In genomic region chr20:43415661-43416430, GRCh38 we compare ENCODE assay signal across 4 cellular contexts.
TF ChIP-seq lines count a peak whose summit lies in the region.

No MANE protein-coding gene starts in this region.

TF ChIP-seq in SK-N-SH, 30 proteins besides CTCF, POLR2A, EP300 and RAD21:
- TF ChIP-seq FOXM1 (IDR thresholded peaks at IDR 0.05; ENCODE audit: low read depth): no peak
- TF ChIP-seq GABPA (IDR thresholded peaks at IDR 0.05; ENCODE audit: low read depth): no peak
- no peak for TF ChIP-seq RCOR1 (IDR thresholded peaks at IDR 0.05; ENCODE audit: low read length)
- TF ChIP-seq MXI1 (IDR thresholded peaks at IDR 0.05; ENCODE audit: low read depth, low read length): no peak
- no peak for TF ChIP-seq ZBTB33 (IDR thresholded peaks at IDR 0.05; ENCODE audit: borderline replicate concordance, low read depth)
- TF ChIP-seq EZH2phosphoT487 (IDR thresholded peaks at IDR 0.05; ENCODE audit: borderline replicate concordance, low read depth): no peak
- TF ChIP-seq MEF2A (IDR thresholded peaks at IDR 0.05; ENCODE audit: borderline replicate concordance, low read depth): no peak
- TF ChIP-seq POLR2AphosphoS5 (IDR thresholded peaks at IDR 0.05; ENCODE audit: low read depth, low read length): no peak
- TF ChIP-seq YY1 (IDR thresholded peaks at IDR 0.05; ENCODE audit: low read depth): no peak
- TF ChIP-seq ELF1 (IDR thresholded peaks at IDR 0.05): no peak
- no peak for TF ChIP-seq RFX5 (IDR thresholded peaks at IDR 0.05; ENCODE audit: low read length)
- no peak for TF ChIP-seq JUND (IDR thresholded peaks at IDR 0.05)
- TF ChIP-seq, protein P1, sequence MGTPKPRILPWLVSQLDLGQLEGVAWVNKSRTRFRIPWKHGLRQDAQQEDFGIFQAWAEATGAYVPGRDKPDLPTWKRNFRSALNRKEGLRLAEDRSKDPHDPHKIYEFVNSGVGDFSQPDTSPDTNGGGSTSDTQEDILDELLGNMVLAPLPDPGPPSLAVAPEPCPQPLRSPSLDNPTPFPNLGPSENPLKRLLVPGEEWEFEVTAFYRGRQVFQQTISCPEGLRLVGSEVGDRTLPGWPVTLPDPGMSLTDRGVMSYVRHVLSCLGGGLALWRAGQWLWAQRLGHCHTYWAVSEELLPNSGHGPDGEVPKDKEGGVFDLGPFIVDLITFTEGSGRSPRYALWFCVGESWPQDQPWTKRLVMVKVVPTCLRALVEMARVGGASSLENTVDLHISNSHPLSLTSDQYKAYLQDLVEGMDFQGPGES (IDR thresholded peaks at IDR 0.05; ENCODE audit: low read depth, low read length): no peak
- TF ChIP-seq RXRA (IDR thresholded peaks at IDR 0.05; ENCODE audit: borderline replicate concordance, low read depth): no peak
- TF ChIP-seq GATA2 (CRISPR knock-in tag; IDR thresholded peaks at IDR 0.05): no peak

TF ChIP-seq in SK-N-SH treated with all-trans-retinoic acid at 6 μM for 48 hours, 23 proteins besides CTCF, POLR2A, EP300 and RAD21:
- no peak for TF ChIP-seq ZFP30 (CRISPR knock-in tag; IDR thresholded peaks at IDR 0.05)
- no peak for TF ChIP-seq CSDC2 (CRISPR knock-in tag; IDR thresholded peaks at IDR 0.05)

TF ChIP-seq in WTC11, 78 proteins besides CTCF, POLR2A, EP300 and RAD21:
- TF ChIP-seq NFATC4 (CRISPR knock-in tag; IDR thresholded peaks at IDR 0.05): no peak

TF ChIP-seq in HepG2, 621 proteins besides CTCF, POLR2A, EP300 and RAD21:
- TF ChIP-seq UBTF (CRISPR knock-in tag; IDR thresholded peaks at IDR 0.05): 0 out of 2 replicates have a peak, but pooled peaks have one; percentile 23
- TF ChIP-seq NR3C1 (CRISPR knock-in tag; IDR thresholded peaks at IDR 0.05): no peak
